9 cellular contexts compared by ENCODE assay signal in genomic region chr2:68765739-68766377, GRCh38.
A peak's percentile ranks its signal among the peaks of the same experiment; 100 is the strongest.
DNase-seq lines count a peak whose midpoint lies in the region; ATAC-seq lines count a peak whose summit lies in the region.
"Had no signal": no experiment of that assay in that cellular context is flagged by ENCODE, and none has a peak within 500 bp of the region (broad histone marks: within the 10 kb centered on the region; RNA-seq: fewer than 3 reads in every experiment).

No MANE protein-coding gene starts in this region.

- H3K27ac Mint-ChIP-seq in effector memory CD8-positive, alpha-beta T cell = peak overlapping the region; percentile 81 to 97
- peak overlapping the region; percentile 98 for H3K27ac Mint-ChIP-seq in stimulated activated naive B cell treated with anti-CD40 and anti-IgM and Interleukin-4, amounts not matched to agents 10 μg/mL and 1 μg/mL and 100 μg/mL, for 72 hours

- no peak for ATAC-seq in effector memory CD8-positive, alpha-beta T cell (replicated peaks)
- no peak for ATAC-seq in stimulated activated naive B cell treated with anti-CD40 and anti-IgM and Interleukin-4, amounts not matched to agents 10 μg/mL and 1 μg/mL and 100 μg/mL, for 72 hours (replicated peaks)
- ATAC-seq in GM21367 (IDR thresholded peaks at IDR 0.05; ENCODE audit: unreplicated experiment) = no peak

- DNase-seq in SKM-1 treated with dmso at 0.1 percent for 144 hours (lab: John Stamatoyannopoulos, UW; ENCODE audit: unreplicated experiment) (peak; percentile 51), SKM-1 (lab: John Stamatoyannopoulos, UW; ENCODE audit: unreplicated experiment) (no peak), NAMALWA (ENCODE audit: low spot score) (peak; percentile 51), T-helper 9 cell (no peak)
- DNase-seq in effector memory CD8-positive, alpha-beta T cell = no peak
- no peak for DNase-seq in stimulated activated naive B cell treated with anti-CD40 and anti-IgM and Interleukin-4, amounts not matched to agents 10 μg/mL and 1 μg/mL and 100 μg/mL, for 72 hours
- no peak for DNase-seq in effector CD4-positive, alpha-beta T cell
- DNase-seq: posterior cingulate gyrus had no signal

- H3K9me3 Mint-ChIP-seq in effector memory CD8-positive, alpha-beta T cell = no peaks in the 10 kb centered on the region
- peaks cover 0 to 1% of the 10 kb centered on the region in 2 donors for H3K9me3 Mint-ChIP-seq in stimulated activated naive B cell treated with anti-CD40 and anti-IgM and Interleukin-4, amounts not matched to agents 10 μg/mL and 1 μg/mL and 100 μg/mL, for 72 hours

- peaks cover 85 to 88% of the 10 kb centered on the region in 2 donors for H3K4me1 Mint-ChIP-seq in effector memory CD8-positive, alpha-beta T cell (ENCODE audit: low read depth in 2 of 2)
- peaks cover 71 to 96% of the 10 kb centered on the region in 2 donors for H3K4me1 Mint-ChIP-seq in stimulated activated naive B cell treated with anti-CD40 and anti-IgM and Interleukin-4, amounts not matched to agents 10 μg/mL and 1 μg/mL and 100 μg/mL, for 72 hours

- H3K36me3 Mint-ChIP-seq in effector memory CD8-positive, alpha-beta T cell (ENCODE audit: insufficient read depth) = peaks cover 21% of the 10 kb centered on the region
- peaks cover 32 to 55% of the 10 kb centered on the region in 2 donors for H3K36me3 Mint-ChIP-seq in stimulated activated naive B cell treated with anti-CD40 and anti-IgM and Interleukin-4, amounts not matched to agents 10 μg/mL and 1 μg/mL and 100 μg/mL, for 72 hours

- H3K4me3 Mint-ChIP-seq in effector memory CD8-positive, alpha-beta T cell = peak overlapping the region; percentile 84 to 97
- peak overlapping the region; percentile 58 to 60 for H3K4me3 Mint-ChIP-seq in stimulated activated naive B cell treated with anti-CD40 and anti-IgM and Interleukin-4, amounts not matched to agents 10 μg/mL and 1 μg/mL and 100 μg/mL, for 72 hours

- no peaks in the 10 kb centered on the region for H3K27me3 Mint-ChIP-seq in effector memory CD8-positive, alpha-beta T cell
- H3K27me3 Mint-ChIP-seq in stimulated activated naive B cell treated with anti-CD40 and anti-IgM and Interleukin-4, amounts not matched to agents 10 μg/mL and 1 μg/mL and 100 μg/mL, for 72 hours = no peaks in the 10 kb centered on the region

Comparison
In these comparisons a context has a peak if more than half of its experiments do, and no peak if none do; other contexts are left out.
1. DNase-seq: peak in SKM-1 treated with dmso at 0.1 percent for 144 hours (single experiment) and NAMALWA (single experiment); none in SKM-1 (single experiment), effector memory CD8-positive, alpha-beta T cell (0 of 3), stimulated activated naive B cell treated with anti-CD40 and anti-IgM and Interleukin-4, amounts not matched to agents 10 μg/mL and 1 μg/mL and 100 μg/mL, for 72 hours (single experiment), effector CD4-positive, alpha-beta T cell (single experiment) and T-helper 9 cell (single experiment).